ENCODE assay signal across 1 cellular context in genomic region chr11:98564881-98565280, GRCh38.
TF ChIP-seq lines count a peak whose summit lies in the region.

No MANE protein-coding gene starts in this region.

TF ChIP-seq in K562, 482 proteins besides CTCF, POLR2A, EP300 and RAD21 (continued from another document):
- TF ChIP-seq ZNF280B (CRISPR knock-in tag; IDR thresholded peaks at IDR 0.05) (no peak), MAFK (IDR thresholded peaks at IDR 0.05; ENCODE audit: low read length) (no peak), IRF9 (tag; IDR thresholded peaks at IDR 0.05) (no peak), ZNF318 (IDR thresholded peaks at IDR 0.05; ENCODE audit: borderline replicate concordance in 1 of 2, low read depth in 1 of 2) (no peak), CGGBP1 (CRISPR knock-in tag; IDR thresholded peaks at IDR 0.05) (no peak), NR2C2 (CRISPR knock-in tag; IDR thresholded peaks at IDR 0.05) (no peak), NR2C2 (tag; IDR thresholded peaks at IDR 0.05) (no peak), SMARCA5 (IDR thresholded peaks at IDR 0.05) (no peak)
